ENCODE assay signal across 1 cellular context in the genomic region with DNA sequence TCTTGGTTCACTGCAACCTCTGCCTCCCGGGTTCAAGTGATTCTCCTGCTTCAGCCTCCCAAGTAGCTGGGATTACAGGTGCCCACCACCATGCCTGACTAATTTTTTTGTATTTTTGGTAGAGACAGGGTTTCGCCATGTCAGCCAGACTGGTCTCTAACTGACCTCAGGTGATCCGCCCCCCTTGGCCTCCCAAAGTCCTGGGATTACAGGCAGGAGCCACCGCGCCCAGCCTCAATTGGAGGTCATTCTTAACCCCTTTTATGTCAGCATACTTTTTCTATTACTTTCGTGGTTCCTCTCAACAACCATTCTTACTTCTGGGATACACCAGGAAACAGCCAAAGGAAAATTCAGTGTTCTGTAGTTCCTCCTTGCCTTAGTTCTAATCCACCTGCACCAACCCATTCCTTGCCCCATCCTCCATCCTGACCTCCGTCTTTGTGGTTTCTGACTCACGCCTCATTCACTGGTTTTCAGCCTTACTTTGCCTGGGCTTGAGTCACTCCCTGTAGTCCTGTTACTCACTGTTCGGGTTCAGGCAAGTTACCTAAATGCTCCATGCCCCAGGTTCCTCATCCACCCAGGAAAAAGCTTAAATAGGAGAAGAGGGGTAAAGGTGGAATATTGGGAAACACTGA.
TF ChIP-seq lines count a peak whose summit lies in the region.

No MANE protein-coding gene starts in this region.

TF ChIP-seq in A549, 52 proteins besides CTCF, POLR2A, EP300 and RAD21 (continued from another document):
- peak; percentile 48; the same call in 1 of the 2 replicates for TF ChIP-seq FOSL2 (IDR thresholded peaks at IDR 0.05)
- peak; percentile 66 for TF ChIP-seq FOSL2 (CRISPR knock-in tag; IDR thresholded peaks at IDR 0.05)
- peak; percentile 45; the same call in 1 of the 2 replicates for TF ChIP-seq JUNB (IDR thresholded peaks at IDR 0.05)
- TF ChIP-seq SREBF2 (IDR thresholded peaks at IDR 0.05), result no peak
- no peak for TF ChIP-seq HEYL (CRISPR knock-in tag; IDR thresholded peaks at IDR 0.05)
- no peak for TF ChIP-seq NR3C1 (IDR thresholded peaks at IDR 0.05)
- TF ChIP-seq RNF2 (IDR thresholded peaks at IDR 0.05; ENCODE audit: borderline replicate concordance, low read depth), result no peak
- TF ChIP-seq ZNF302 (CRISPR knock-in tag; IDR thresholded peaks at IDR 0.05), result no peak
- no peak for TF ChIP-seq MAFK (IDR thresholded peaks at IDR 0.05; ENCODE audit: partially characterized antibody)
- no peak for TF ChIP-seq RCOR1 (IDR thresholded peaks at IDR 0.05; ENCODE audit: low read depth, low read length)
- TF ChIP-seq MAZ (IDR thresholded peaks at IDR 0.05; ENCODE audit: borderline replicate concordance, low read depth, low read length), result no peak
- TF ChIP-seq, protein P1, sequence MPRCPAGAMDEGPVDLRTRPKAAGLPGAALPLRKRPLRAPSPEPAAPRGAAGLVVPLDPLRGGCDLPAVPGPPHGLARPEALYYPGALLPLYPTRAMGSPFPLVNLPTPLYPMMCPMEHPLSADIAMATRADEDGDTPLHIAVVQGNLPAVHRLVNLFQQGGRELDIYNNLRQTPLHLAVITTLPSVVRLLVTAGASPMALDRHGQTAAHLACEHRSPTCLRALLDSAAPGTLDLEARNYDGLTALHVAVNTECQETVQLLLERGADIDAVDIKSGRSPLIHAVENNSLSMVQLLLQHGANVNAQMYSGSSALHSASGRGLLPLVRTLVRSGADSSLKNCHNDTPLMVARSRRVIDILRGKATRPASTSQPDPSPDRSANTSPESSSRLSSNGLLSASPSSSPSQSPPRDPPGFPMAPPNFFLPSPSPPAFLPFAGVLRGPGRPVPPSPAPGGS (IDR thresholded peaks at IDR 0.05), result no peak
- TF ChIP-seq, protein P2, sequence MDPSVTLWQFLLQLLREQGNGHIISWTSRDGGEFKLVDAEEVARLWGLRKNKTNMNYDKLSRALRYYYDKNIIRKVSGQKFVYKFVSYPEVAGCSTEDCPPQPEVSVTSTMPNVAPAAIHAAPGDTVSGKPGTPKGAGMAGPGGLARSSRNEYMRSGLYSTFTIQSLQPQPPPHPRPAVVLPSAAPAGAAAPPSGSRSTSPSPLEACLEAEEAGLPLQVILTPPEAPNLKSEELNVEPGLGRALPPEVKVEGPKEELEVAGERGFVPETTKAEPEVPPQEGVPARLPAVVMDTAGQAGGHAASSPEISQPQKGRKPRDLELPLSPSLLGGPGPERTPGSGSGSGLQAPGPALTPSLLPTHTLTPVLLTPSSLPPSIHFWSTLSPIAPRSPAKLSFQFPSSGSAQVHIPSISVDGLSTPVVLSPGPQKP (IDR thresholded peaks at IDR 0.05; ENCODE audit: low read depth, low read length), result no peak
- TF ChIP-seq, protein P3, sequence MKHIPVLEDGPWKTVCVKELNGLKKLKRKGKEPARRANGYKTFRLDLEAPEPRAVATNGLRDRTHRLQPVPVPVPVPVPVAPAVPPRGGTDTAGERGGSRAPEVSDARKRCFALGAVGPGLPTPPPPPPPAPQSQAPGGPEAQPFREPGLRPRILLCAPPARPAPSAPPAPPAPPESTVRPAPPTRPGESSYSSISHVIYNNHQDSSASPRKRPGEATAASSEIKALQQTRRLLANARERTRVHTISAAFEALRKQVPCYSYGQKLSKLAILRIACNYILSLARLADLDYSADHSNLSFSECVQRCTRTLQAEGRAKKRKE (CRISPR knock-in tag; IDR thresholded peaks at IDR 0.05; ENCODE audit: low read depth), result no peak
- no peak for TF ChIP-seq HOXB5 (CRISPR knock-in tag; IDR thresholded peaks at IDR 0.05)
- TF ChIP-seq TFCP2L1 (CRISPR knock-in tag; IDR thresholded peaks at IDR 0.05), result no peak
- TF ChIP-seq NPAS2 (CRISPR knock-in tag; IDR thresholded peaks at IDR 0.05; ENCODE audit: borderline replicate concordance), result no peak
TF ChIP-seq in A549: peak in this region for 3.
